In genomic region chr7:98128346-98128745, GRCh38 we compare ENCODE assay signal across 28 cellular contexts.
"Had no signal": no experiment of that assay in that cellular context is flagged by ENCODE, and none has a peak within 500 bp of the region (broad histone marks: within the 10 kb centered on the region; RNA-seq: fewer than 3 reads in every experiment).

No MANE protein-coding gene starts in this region.

- H3K27ac ChIP-seq: adrenal gland, body of pancreas, esophagus muscularis mucosa, gastroesophageal sphincter had no signal

- H3K36me3 ChIP-seq: adrenal gland, esophagus muscularis mucosa, gastroesophageal sphincter had no signal

- DNase-seq: activated CD4-positive, alpha-beta memory T cell treated with anti-CD3 and anti-CD28 coated beads for 36 hours; activated CD4-positive, alpha-beta T cell treated with anti-CD3 and anti-CD28 coated beads for 1 hour; activated CD4-positive, alpha-beta T cell treated with anti-CD3 and anti-CD28 coated beads for 4 hours; activated CD8-positive, alpha-beta memory T cell treated with anti-CD3 and anti-CD28 coated beads, Interleukin-2, amount 10 ng/mL, durations not matched to agents 7 days and 5 days; activated CD8-positive, alpha-beta memory T cell treated with anti-CD3 and anti-CD28 coated beads, Interleukin-2, amount 50 U/mL, for 4 hours; activated CD8-positive, alpha-beta T cell treated with anti-CD3 and anti-CD28 coated beads, Interleukin-2, amount 10 ng/mL, durations not matched to agents 7 days and 5 days; activated effector memory CD4-positive, alpha-beta T cell treated with anti-CD3 and anti-CD28 coated beads, Interleukin-2, amount 50 U/mL, for 16 hours; activated naive CD4-positive, alpha-beta T cell treated with anti-CD3 and anti-CD28 coated beads for 36 hours; activated naive CD8-positive, alpha-beta T cell treated with anti-CD3 and anti-CD28 coated beads for 36 hours; activated naive CD8-positive, alpha-beta T cell treated with anti-CD3 and anti-CD28 coated beads, Interleukin-2, amount 50 U/mL, for 24 hours; activated T-cell treated with anti-CD3 and anti-CD28 coated beads, Interleukin-2, amount 50 U/mL, for 1 hour; activated T-cell treated with anti-CD3 and anti-CD28 coated beads, Interleukin-2, amount 50 U/mL, for 48 hours; adrenal gland; amygdala; aorta; body of pancreas; caudate nucleus; cortex of kidney; dermis blood vessel endothelial cell; effector CD4-positive, alpha-beta T cell; effector memory CD8-positive, alpha-beta T cell; erythroblast; foreskin melanocyte; head of caudate nucleus; T-helper 2 cell had no signal

- H3K9me3 ChIP-seq: adrenal gland, body of pancreas, esophagus muscularis mucosa, gastroesophageal sphincter had no signal

- FAIRE-seq: colon had no signal

- ATAC-seq: activated CD8-positive, alpha-beta memory T cell treated with anti-CD3 and anti-CD28 coated beads, Interleukin-2, amount 10 ng/mL, durations not matched to agents 7 days and 5 days; activated CD8-positive, alpha-beta T cell treated with anti-CD3 and anti-CD28 coated beads, Interleukin-2, amount 10 ng/mL, durations not matched to agents 7 days and 5 days; activated naive CD8-positive, alpha-beta T cell treated with anti-CD3 and anti-CD28 coated beads, Interleukin-2, amount 50 U/mL, for 24 hours; body of pancreas; effector memory CD8-positive, alpha-beta T cell; gastroesophageal sphincter had no signal

- H3K27me3 ChIP-seq: adrenal gland, body of pancreas, esophagus muscularis mucosa, gastroesophageal sphincter had no signal

- H3K4me3 ChIP-seq: adrenal gland, body of pancreas, esophagus muscularis mucosa, gastroesophageal sphincter had no signal
